ENCODE assay signal across 19 cellular contexts in genomic region chr4:142236268-142236667, GRCh38.
"Had no signal": no experiment of that assay in that cellular context is flagged by ENCODE, and none has a peak within 500 bp of the region (broad histone marks: within the 10 kb centered on the region; RNA-seq: fewer than 3 reads in every experiment).

No MANE protein-coding gene starts in this region.

- H3K4me3 ChIP-seq: cardiac muscle cell, left lung, upper lobe of right lung had no signal

- DNase-seq: activated CD4-positive, alpha-beta memory T cell treated with anti-CD3 and anti-CD28 coated beads, Interleukin-2, amount 10 ng/mL, durations not matched to agents 7 days and 5 days; activated CD4-positive, alpha-beta T cell treated with anti-CD3 and anti-CD28 coated beads for 36 hours; activated naive CD4-positive, alpha-beta T cell treated with anti-CD3 and anti-CD28 coated beads for 36 hours; activated T-cell treated with anti-CD3 and anti-CD28 coated beads, Interleukin-2, amount 50 U/mL, for 24 hours; effector memory CD8-positive, alpha-beta T cell; foreskin melanocyte; glutamatergic neuron; hippocampal formation; left lung; occipital lobe; posterior cingulate gyrus; stimulated activated CD4-positive, alpha-beta T cell treated with anti-CD3 and anti-CD28 coated beads, Interleukin-12 subunit alpha, Interleukin-12 subunit beta, amount 100 ng/mL, for 4 hours; stimulated activated CD4-positive, alpha-beta T cell treated with anti-CD3 and anti-CD28 coated beads, Interleukin-1b, Interleukin-23, amount 100 ng/mL, for 48 hours; stimulated activated CD8-positive, alpha-beta memory T cell treated with anti-CD3 and anti-CD28 coated beads, Interleukin-4, amount 100 ng/mL, for 48 hours; stimulated activated naive CD4-positive, alpha-beta T cell; SW 1271; upper lobe of right lung had no signal

- ATAC-seq: activated CD4-positive, alpha-beta T cell treated with anti-CD3 and anti-CD28 coated beads for 36 hours; effector memory CD8-positive, alpha-beta T cell; left lung; upper lobe of right lung; WTC11 had no signal

- H3K4me3 Mint-ChIP-seq: activated CD4-positive, alpha-beta memory T cell treated with anti-CD3 and anti-CD28 coated beads, Interleukin-2, amount 10 ng/mL, durations not matched to agents 7 days and 5 days; activated CD4-positive, alpha-beta T cell treated with anti-CD3 and anti-CD28 coated beads for 36 hours; activated naive CD4-positive, alpha-beta T cell treated with anti-CD3 and anti-CD28 coated beads for 36 hours; activated T-cell treated with anti-CD3 and anti-CD28 coated beads, Interleukin-2, amount 50 U/mL, for 24 hours; effector memory CD8-positive, alpha-beta T cell; WTC11 had no signal

- H3K27me3 Mint-ChIP-seq: activated CD4-positive, alpha-beta memory T cell treated with anti-CD3 and anti-CD28 coated beads, Interleukin-2, amount 10 ng/mL, durations not matched to agents 7 days and 5 days; activated CD4-positive, alpha-beta T cell treated with anti-CD3 and anti-CD28 coated beads for 36 hours; activated T-cell treated with anti-CD3 and anti-CD28 coated beads, Interleukin-2, amount 50 U/mL, for 24 hours; effector memory CD8-positive, alpha-beta T cell had no signal

- H3K9me3 Mint-ChIP-seq: activated CD4-positive, alpha-beta memory T cell treated with anti-CD3 and anti-CD28 coated beads, Interleukin-2, amount 10 ng/mL, durations not matched to agents 7 days and 5 days; activated naive CD4-positive, alpha-beta T cell treated with anti-CD3 and anti-CD28 coated beads for 36 hours; activated T-cell treated with anti-CD3 and anti-CD28 coated beads, Interleukin-2, amount 50 U/mL, for 24 hours; effector memory CD8-positive, alpha-beta T cell; WTC11 had no signal

- H3K27ac Mint-ChIP-seq: activated CD4-positive, alpha-beta memory T cell treated with anti-CD3 and anti-CD28 coated beads, Interleukin-2, amount 10 ng/mL, durations not matched to agents 7 days and 5 days; activated CD4-positive, alpha-beta T cell treated with anti-CD3 and anti-CD28 coated beads for 36 hours; activated naive CD4-positive, alpha-beta T cell treated with anti-CD3 and anti-CD28 coated beads for 36 hours; activated T-cell treated with anti-CD3 and anti-CD28 coated beads, Interleukin-2, amount 50 U/mL, for 24 hours; effector memory CD8-positive, alpha-beta T cell; WTC11 had no signal

- H3K36me3 Mint-ChIP-seq: WTC11 had no signal

- H3K4me1 Mint-ChIP-seq: activated CD4-positive, alpha-beta memory T cell treated with anti-CD3 and anti-CD28 coated beads, Interleukin-2, amount 10 ng/mL, durations not matched to agents 7 days and 5 days; WTC11 had no signal
